1 cellular context compared by ENCODE assay signal in genomic region chr1:154186852-154187501, GRCh38.
TF ChIP-seq lines count a peak whose summit lies in the region.

No MANE protein-coding gene starts in this region.

TF ChIP-seq in H1, 55 proteins besides CTCF, POLR2A, EP300 and RAD21:
- TF ChIP-seq CEBPB (IDR thresholded peaks at IDR 0.05; ENCODE audit: low read depth, low read length) (peak; percentile 37; the same call in 1 of the 2 replicates), SP1 (IDR thresholded peaks at IDR 0.05; ENCODE audit: low read depth, low read length) (0 out of 2 replicates have a peak, but pooled peaks have one; percentile 26), FOSL1 (IDR thresholded peaks at IDR 0.05; ENCODE audit: insufficient read depth, low read depth, low read length) (no peak)
TF ChIP-seq in H1: peak in this region for 2.
